ENCODE assay signal across 8 cellular contexts in genomic region chr9:95508968-95509850, GRCh38. TPM values are rescaled to one million over a fixed set of nuclear protein-coding genes. Genes with fewer than 3 reads are reported as not detected.
DNase-seq lines count a peak whose midpoint lies in the region; ATAC-seq and TF ChIP-seq lines count a peak whose summit lies in the region.

No MANE protein-coding gene starts in this region.

- CTCF ChIA-PET in Caco-2 (lab: Charles Lee), result interaction anchor here (0.6 kb wide), 1 partner anchor 520 kb away, joined by 3 read pairs; no protein-coding TSS in a partner anchor

- no peaks in the 10 kb centered on the region for H3K9me3 Mint-ChIP-seq in Caco-2 (ENCODE audit: unreplicated experiment)
- no peaks in the 10 kb centered on the region for H3K9me3 Mint-ChIP-seq in nephron

- TF ChIP-seq CTCF in Caco-2 (IDR thresholded peaks at IDR 0.05; ENCODE audit: insufficient read depth in 1 of 2, low read depth in 1 of 2, low read length in 1 of 2, severe bottlenecking in 1 of 2, unreplicated experiment in 1 of 2), result no peak
- TF ChIP-seq CTCF in foreskin fibroblast (IDR thresholded peaks at IDR 0.05; ENCODE audit: low read depth, low read length), result no peak
- TF ChIP-seq CTCF in nephron (IDR thresholded peaks at IDR 0.05; ENCODE audit: unreplicated experiment in 3 of 3), result no peak
- no peak for TF ChIP-seq CTCF in tibial artery (IDR thresholded peaks at IDR 0.05)

- peak; percentile 32 for ATAC-seq in GM21528 (IDR thresholded peaks at IDR 0.05; ENCODE audit: low FRiP score, unreplicated experiment)

- peaks cover 6% of the 10 kb centered on the region for H3K4me1 Mint-ChIP-seq in Caco-2 (ENCODE audit: low read depth, unreplicated experiment)
- H3K4me1 Mint-ChIP-seq in nephron, result peaks cover 40% of the 10 kb centered on the region

- DNase-seq in Caco-2 (peak; percentile 76 to 84), Kasumi-1 (lab: John Stamatoyannopoulos, UW) (peak; percentile 85), RKO (ENCODE audit: low spot score) (peak; percentile 96), foreskin fibroblast (peak; percentile 86 to 93), tibial artery (peak; percentile 87 to 94)
- DNase-seq in activated naive CD4-positive, alpha-beta T cell treated with Interleukin-2 at 50 U/mL for 16 hours, result peak; percentile 71

- H3K36me3 ChIP-seq in Caco-2 (ENCODE audit: control insufficient read depth, insufficient read depth, low read length), result no peaks in the 10 kb centered on the region
- no peaks in the 10 kb centered on the region for H3K36me3 ChIP-seq in tibial artery

- peaks cover 10% of the 10 kb centered on the region for H3K4me1 ChIP-seq in Caco-2
- H3K4me1 ChIP-seq in tibial artery, result peaks cover 0 to 26% (median 14%) of the 10 kb centered on the region in 4 donors

- peaks cover 25% of the 10 kb centered on the region for H3K36me3 Mint-ChIP-seq in Caco-2 (ENCODE audit: insufficient read depth, unreplicated experiment)
- peaks cover 2% of the 10 kb centered on the region for H3K36me3 Mint-ChIP-seq in nephron (ENCODE audit: low read depth)

- peak overlapping the region; percentile 92 to 97 for H3K27ac ChIP-seq in tibial artery

- H3K27me3 Mint-ChIP-seq in Caco-2 (ENCODE audit: insufficient read depth, unreplicated experiment), result no peaks in the 10 kb centered on the region
- peaks cover 11% of the 10 kb centered on the region for H3K27me3 Mint-ChIP-seq in nephron (ENCODE audit: low read depth)

- H3K4me3 Mint-ChIP-seq in Caco-2 (ENCODE audit: unreplicated experiment) (peak overlapping the region; percentile 93), nephron (peak overlapping the region; percentile 87 to 97 (median 95))

- H3K27ac Mint-ChIP-seq in Caco-2 (ENCODE audit: unreplicated experiment) (peak overlapping the region; percentile 4), nephron (peak overlapping the region; percentile 97 to 98 (median 98))

- no TSS peak for BruUV-seq in Caco-2 (replicated peaks; lab: Mats Ljungman, UMichigan)

- intact Hi-C loops in Caco-2 (cut with micrococcal nuclease; ENCODE audit: unreplicated experiment), result loop anchor here (1.0 to 5.0 kb wide), 4 partner anchors 82 to 908 kb away; partner anchors contain the start of genes FANCC and ZNF367
- intact Hi-C loops in tibial artery (cut with DNase I; ENCODE audit: low total_unique reads), result no loop called here

- H3K4me3 ChIP-seq in Caco-2 (ENCODE audit: low read depth, low read length) (peak overlapping the region; percentile 94), foreskin fibroblast (ENCODE audit: low read depth in 1 of 2, low read length in 2 of 2) (peak overlapping the region; percentile 78 to 86), tibial artery (peak overlapping the region; percentile 75 to 92)

- POLR2A ChIA-PET in Caco-2 (lab: Charles Lee), result interaction anchor here (0.6 to 1.0 kb wide), 3 partner anchors 15 to 366 kb away, joined by 3 to 4 read pairs (median 4); partner anchors contain the start of gene ERCC6L2

- H3K9me3 ChIP-seq in Caco-2, result no peaks in the 10 kb centered on the region
- H3K9me3 ChIP-seq in tibial artery, result no peaks in the 10 kb centered on the region

- no peaks in the 10 kb centered on the region for H3K27me3 ChIP-seq in Caco-2 (replicated peaks; ENCODE audit: control insufficient read depth, insufficient read depth, low read length)
- no peaks in the 10 kb centered on the region for H3K27me3 ChIP-seq in tibial artery

RNA-seq across cellular contexts. Expression of gene PTCH1, which starts 7.6 kb away (rescaled TPM):
- total RNA-seq in Caco-2 (2022), result 23.3 and 25.9 TPM in 2 replicates

Comparison
In these comparisons a context has a peak if more than half of its experiments do, and no peak if none do; other contexts are left out.
1. Peak in every context shown above with its lines: DNase-seq, ATAC-seq, H3K4me3 ChIP-seq and H3K27ac ChIP-seq.